In genomic region chr22:37314315-37315046, GRCh38 we compare ENCODE assay signal across 11 cellular contexts. TPM values are rescaled to one million over a fixed set of nuclear protein-coding genes. Genes with fewer than 3 reads are reported as not detected.
DNase-seq lines count a peak whose midpoint lies in the region; ATAC-seq and TF ChIP-seq lines count a peak whose summit lies in the region.
"Had no signal": no experiment of that assay in that cellular context is flagged by ENCODE, and none has a peak within 500 bp of the region (broad histone marks: within the 10 kb centered on the region; RNA-seq: fewer than 3 reads in every experiment).

No MANE protein-coding gene starts in this region.

- H3K36me3 ChIP-seq in RWPE2 (ENCODE audit: low read depth) = no peaks in the 10 kb centered on the region

- no peak for ATAC-seq in RWPE2 (ENCODE audit: low read depth)
- ATAC-seq in activated naive CD8-positive, alpha-beta T cell treated with anti-CD3 and anti-CD28 coated beads, Interleukin-2, amount 10 ng/mL, durations not matched to agents 7 days and 5 days (ENCODE audit: low read depth) = peak; percentile 49
- ATAC-seq: left lung had no signal

- H3K4me3 Mint-ChIP-seq in activated naive CD4-positive, alpha-beta T cell treated with anti-CD3 and anti-CD28 coated beads for 36 hours = no peak overlapping the region
- H3K4me3 Mint-ChIP-seq in activated naive CD8-positive, alpha-beta T cell treated with anti-CD3 and anti-CD28 coated beads, Interleukin-2, amount 10 ng/mL, durations not matched to agents 7 days and 5 days = peak overlapping the region; percentile 72

- H3K4me1 ChIP-seq in RWPE2 (ENCODE audit: insufficient read depth, poor library complexity, severe bottlenecking) = peaks cover 20% of the 10 kb centered on the region

- intact Hi-C loops in activated naive CD4-positive, alpha-beta T cell treated with anti-CD3 and anti-CD28 coated beads for 36 hours (cut with micrococcal nuclease) = no loop called here

- peaks cover 31% of the 10 kb centered on the region for H3K4me1 Mint-ChIP-seq in activated naive CD4-positive, alpha-beta T cell treated with anti-CD3 and anti-CD28 coated beads for 36 hours (ENCODE audit: low read depth)
- peaks cover 46% of the 10 kb centered on the region for H3K4me1 Mint-ChIP-seq in activated naive CD8-positive, alpha-beta T cell treated with anti-CD3 and anti-CD28 coated beads, Interleukin-2, amount 10 ng/mL, durations not matched to agents 7 days and 5 days

- no peak overlapping the region for H3K4me3 ChIP-seq in RWPE2 (ENCODE audit: severe bottlenecking)
- H3K4me3 ChIP-seq: left lung had no signal

- CTCF ChIA-PET in activated naive CD4-positive, alpha-beta T cell treated with anti-CD3 and anti-CD28 coated beads for 36 hours (lab: Charles Lee) = interaction anchor here (0.8 to 6.7 kb wide), 12 partner anchors 9 to 428 kb away, joined by 3 to 63 read pairs (median 4); partner anchors contain the start of genes CYTH4 and ELFN2

- no peaks in the 10 kb centered on the region for H3K36me3 Mint-ChIP-seq in activated naive CD4-positive, alpha-beta T cell treated with anti-CD3 and anti-CD28 coated beads for 36 hours (ENCODE audit: low read depth)
- H3K36me3 Mint-ChIP-seq in activated naive CD8-positive, alpha-beta T cell treated with anti-CD3 and anti-CD28 coated beads, Interleukin-2, amount 10 ng/mL, durations not matched to agents 7 days and 5 days = peaks cover 29% of the 10 kb centered on the region

- H3K27me3 Mint-ChIP-seq in activated naive CD4-positive, alpha-beta T cell treated with anti-CD3 and anti-CD28 coated beads for 36 hours (ENCODE audit: low read depth) = no peaks in the 10 kb centered on the region
- peaks cover 2% of the 10 kb centered on the region for H3K27me3 Mint-ChIP-seq in activated naive CD8-positive, alpha-beta T cell treated with anti-CD3 and anti-CD28 coated beads, Interleukin-2, amount 10 ng/mL, durations not matched to agents 7 days and 5 days

- no peaks in the 10 kb centered on the region for H3K9me3 ChIP-seq in RWPE2 (ENCODE audit: severe bottlenecking)
- H3K9me3 ChIP-seq: left lung had no signal

- POLR2A ChIA-PET in activated naive CD8-positive, alpha-beta T cell treated with anti-CD3 and anti-CD28 coated beads, Interleukin-2, amount 10 ng/mL, durations not matched to agents 7 days and 5 days (lab: Charles Lee) = interaction anchor here (0.5 to 2.1 kb wide), 17 partner anchors 8 to 265 kb away, joined by 3 to 11 read pairs (median 4); partner anchors contain the start of gene LGALS2

- H3K27ac ChIP-seq in RWPE2 (ENCODE audit: poor library complexity, severe bottlenecking) = no peak overlapping the region

- no peaks in the 10 kb centered on the region for H3K9me3 Mint-ChIP-seq in activated naive CD4-positive, alpha-beta T cell treated with anti-CD3 and anti-CD28 coated beads for 36 hours
- H3K9me3 Mint-ChIP-seq in activated naive CD8-positive, alpha-beta T cell treated with anti-CD3 and anti-CD28 coated beads, Interleukin-2, amount 10 ng/mL, durations not matched to agents 7 days and 5 days = no peaks in the 10 kb centered on the region

- H3K27me3 ChIP-seq in RWPE2 (ENCODE audit: insufficient read depth, poor library complexity, severe bottlenecking) = no peaks in the 10 kb centered on the region
- H3K27me3 ChIP-seq: left lung had no signal

- no peak for TF ChIP-seq CTCF in RWPE2 (IDR thresholded peaks at IDR 0.05; ENCODE audit: poor library complexity, severe bottlenecking)

- DNase-seq in activated naive CD4-positive, alpha-beta T cell treated with anti-CD3 and anti-CD28 coated beads for 36 hours = peak; percentile 80
- no peak for DNase-seq in activated naive CD4-positive, alpha-beta T cell (lab: John Stamatoyannopoulos, UW)
- DNase-seq in RWPE2 (ENCODE audit: low spot score) (peak; percentile 59), HPDE6-E6E7 (ENCODE audit: extremely low spot score) (no peak), NCI-H510A (lab: John Stamatoyannopoulos, UW) (no peak), NCI-H128 (lab: John Stamatoyannopoulos, UW; ENCODE audit: unreplicated experiment) (no peak)
- no peak for DNase-seq in activated naive CD8-positive, alpha-beta T cell treated with anti-CD3 and anti-CD28 coated beads, Interleukin-2, amount 10 ng/mL, durations not matched to agents 7 days and 5 days
- DNase-seq in stimulated activated naive CD4-positive, alpha-beta T cell (lab: John Stamatoyannopoulos, UW) = peak in 4 of 6 experiments; percentile 13 to 24 (median 20)
- DNase-seq: OCI-M1 had no signal

- H3K27ac Mint-ChIP-seq in activated naive CD4-positive, alpha-beta T cell treated with anti-CD3 and anti-CD28 coated beads for 36 hours = peak overlapping the region; percentile 73
- peak overlapping the region; percentile 90 for H3K27ac Mint-ChIP-seq in activated naive CD8-positive, alpha-beta T cell treated with anti-CD3 and anti-CD28 coated beads, Interleukin-2, amount 10 ng/mL, durations not matched to agents 7 days and 5 days

RNA-seq across cellular contexts. Expression of gene CYTH4, which starts 32.2 kb away (rescaled TPM):
- total RNA-seq in activated naive CD4-positive, alpha-beta T cell treated with anti-CD3 and anti-CD28 coated beads for 36 hours = 10 to 100 TPM; 30.5 to 34.0 TPM
- total RNA-seq in activated naive CD8-positive, alpha-beta T cell treated with anti-CD3 and anti-CD28 coated beads, Interleukin-2, amount 10 ng/mL, durations not matched to agents 7 days and 5 days = 100 to 1,000 TPM; 149 to 157 TPM
- total RNA-seq: bronchial epithelial cell had no signal

Comparison
In these comparisons a context has a peak if more than half of its experiments do, and no peak if none do; other contexts are left out.
1. DNase-seq: peak in activated naive CD4-positive, alpha-beta T cell treated with anti-CD3 and anti-CD28 coated beads for 36 hours (single experiment), RWPE2 (single experiment) and stimulated activated naive CD4-positive, alpha-beta T cell (4 of 6); none in activated naive CD4-positive, alpha-beta T cell (0 of 4), activated naive CD8-positive, alpha-beta T cell treated with anti-CD3 and anti-CD28 coated beads, Interleukin-2, amount 10 ng/mL, durations not matched to agents 7 days and 5 days (single experiment), HPDE6-E6E7 (single experiment), NCI-H510A (single experiment) and NCI-H128 (single experiment).
2. RNA of gene CYTH4, which starts 32.2 kb away (total RNA-seq): 149 to 157 TPM in activated naive CD8-positive, alpha-beta T cell treated with anti-CD3 and anti-CD28 coated beads, Interleukin-2, amount 10 ng/mL, durations not matched to agents 7 days and 5 days; 30.5 to 34.0 TPM in activated naive CD4-positive, alpha-beta T cell treated with anti-CD3 and anti-CD28 coated beads for 36 hours; every median in the first group is over 4 times any median in the second.